1 cellular context compared by ENCODE assay signal in the genomic region with DNA sequence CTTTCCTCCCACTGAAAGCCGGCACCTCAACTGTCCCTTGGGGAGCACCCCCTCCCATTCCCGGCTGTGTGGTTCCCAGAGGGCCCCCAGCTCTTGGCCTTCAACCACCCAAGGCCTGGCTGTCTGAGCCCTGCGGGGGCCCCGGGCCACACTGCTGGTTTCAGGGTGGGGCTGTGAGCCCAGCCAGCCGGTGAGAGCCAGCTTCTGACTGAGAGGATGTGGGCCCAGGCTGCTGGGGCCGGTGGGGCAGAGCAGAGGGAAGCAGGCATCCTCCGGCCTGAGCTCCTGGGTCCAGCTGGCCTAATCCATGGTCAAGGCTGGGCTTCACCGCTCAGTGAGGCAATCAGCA.
TF ChIP-seq lines count a peak whose summit lies in the region.

No MANE protein-coding gene starts in this region.

TF ChIP-seq in HepG2, 621 proteins besides CTCF, POLR2A, EP300 and RAD21 (continued from another document and continues in another):
- TF ChIP-seq POGZ (CRISPR knock-in tag; IDR thresholded peaks at IDR 0.05): peak; percentile 8; the same call in 1 of the 2 replicates
- no peak for TF ChIP-seq ARNT (IDR thresholded peaks at IDR 0.05)
- TF ChIP-seq, protein P1, sequence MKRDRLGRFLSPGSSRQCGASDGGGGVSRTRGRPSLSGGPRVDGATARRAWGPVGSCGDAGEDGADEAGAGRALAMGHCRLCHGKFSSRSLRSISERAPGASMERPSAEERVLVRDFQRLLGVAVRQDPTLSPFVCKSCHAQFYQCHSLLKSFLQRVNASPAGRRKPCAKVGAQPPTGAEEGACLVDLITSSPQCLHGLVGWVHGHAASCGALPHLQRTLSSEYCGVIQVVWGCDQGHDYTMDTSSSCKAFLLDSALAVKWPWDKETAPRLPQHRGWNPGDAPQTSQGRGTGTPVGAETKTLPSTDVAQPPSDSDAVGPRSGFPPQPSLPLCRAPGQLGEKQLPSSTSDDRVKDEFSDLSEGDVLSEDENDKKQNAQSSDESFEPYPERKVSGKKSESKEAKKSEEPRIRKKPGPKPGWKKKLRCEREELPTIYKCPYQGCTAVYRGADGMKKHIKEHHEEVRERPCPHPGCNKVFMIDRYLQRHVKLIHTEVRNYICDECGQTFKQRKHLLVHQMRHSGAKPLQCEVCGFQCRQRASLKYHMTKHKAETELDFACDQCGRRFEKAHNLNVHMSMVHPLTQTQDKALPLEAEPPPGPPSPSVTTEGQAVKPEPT (CRISPR knock-in tag; IDR thresholded peaks at IDR 0.05; ENCODE audit: low read depth): 0 out of 2 replicates have a peak, but pooled peaks have one; percentile 54
- TF ChIP-seq KDM5B (CRISPR knock-in tag; IDR thresholded peaks at IDR 0.05; ENCODE audit: borderline replicate concordance): 0 out of 2 replicates have a peak, but pooled peaks have one; percentile 27
- TF ChIP-seq ZNF468 (CRISPR knock-in tag; IDR thresholded peaks at IDR 0.05): 0 out of 2 replicates have a peak, but pooled peaks have one; percentile 75
- no peak for TF ChIP-seq MAZ (IDR thresholded peaks at IDR 0.05; ENCODE audit: borderline replicate concordance, low read depth, low read length)
- TF ChIP-seq MAZ (CRISPR knock-in tag; IDR thresholded peaks at IDR 0.05; ENCODE audit: low read depth): 0 out of 2 replicates have a peak, but pooled peaks have one; percentile 29
- TF ChIP-seq ZNF317 (CRISPR knock-in tag; IDR thresholded peaks at IDR 0.05): peak; percentile 83
- peak; percentile 5; the same call in 1 of the 2 replicates for TF ChIP-seq FOXO1 (CRISPR knock-in tag; IDR thresholded peaks at IDR 0.05)
- TF ChIP-seq EHMT2 (IDR thresholded peaks at IDR 0.05; ENCODE audit: borderline replicate concordance, low read depth, low read length): no peak
- TF ChIP-seq ZNF343 (CRISPR knock-in tag; IDR thresholded peaks at IDR 0.05): peak; percentile 24; the same call in 1 of the 2 replicates
- no peak for TF ChIP-seq CREBL2 (CRISPR knock-in tag; IDR thresholded peaks at IDR 0.05; ENCODE audit: borderline replicate concordance)
- peak; percentile 17; the same call in 1 of the 2 replicates for TF ChIP-seq ZNF746 (CRISPR knock-in tag; IDR thresholded peaks at IDR 0.05)
- TF ChIP-seq SMYD3 (CRISPR knock-in tag; IDR thresholded peaks at IDR 0.05): no peak
- 0 out of 2 replicates have a peak, but pooled peaks have one; percentile 14 for TF ChIP-seq ZNF550 (CRISPR knock-in tag; IDR thresholded peaks at IDR 0.05; ENCODE audit: borderline replicate concordance)
- TF ChIP-seq ZNF142 (CRISPR knock-in tag; IDR thresholded peaks at IDR 0.05): no peak
- TF ChIP-seq BHLHE40 (IDR thresholded peaks at IDR 0.05; ENCODE audit: low read length): no peak
- TF ChIP-seq MYNN (CRISPR knock-in tag; IDR thresholded peaks at IDR 0.05; ENCODE audit: low read depth): peak; percentile 29; the same call in 1 of the 2 replicates
- no peak for TF ChIP-seq ZNF629 (CRISPR knock-in tag; conservative IDR thresholded peaks at IDR 0.05)
- TF ChIP-seq TEAD2 (CRISPR knock-in tag; IDR thresholded peaks at IDR 0.05): no peak
- 0 out of 2 replicates have a peak, but pooled peaks have one; percentile 26 for TF ChIP-seq ZNF713 (CRISPR knock-in tag; IDR thresholded peaks at IDR 0.05)
- TF ChIP-seq HMG20B (CRISPR knock-in tag; conservative IDR thresholded peaks at IDR 0.05): no peak
- no peak for TF ChIP-seq ZNF567 (CRISPR knock-in tag; IDR thresholded peaks at IDR 0.05; ENCODE audit: borderline replicate concordance)
- peak; percentile 37; the same call in 1 of the 2 replicates for TF ChIP-seq ZNF274 (CRISPR knock-in tag; IDR thresholded peaks at IDR 0.05)
- TF ChIP-seq, protein P2, sequence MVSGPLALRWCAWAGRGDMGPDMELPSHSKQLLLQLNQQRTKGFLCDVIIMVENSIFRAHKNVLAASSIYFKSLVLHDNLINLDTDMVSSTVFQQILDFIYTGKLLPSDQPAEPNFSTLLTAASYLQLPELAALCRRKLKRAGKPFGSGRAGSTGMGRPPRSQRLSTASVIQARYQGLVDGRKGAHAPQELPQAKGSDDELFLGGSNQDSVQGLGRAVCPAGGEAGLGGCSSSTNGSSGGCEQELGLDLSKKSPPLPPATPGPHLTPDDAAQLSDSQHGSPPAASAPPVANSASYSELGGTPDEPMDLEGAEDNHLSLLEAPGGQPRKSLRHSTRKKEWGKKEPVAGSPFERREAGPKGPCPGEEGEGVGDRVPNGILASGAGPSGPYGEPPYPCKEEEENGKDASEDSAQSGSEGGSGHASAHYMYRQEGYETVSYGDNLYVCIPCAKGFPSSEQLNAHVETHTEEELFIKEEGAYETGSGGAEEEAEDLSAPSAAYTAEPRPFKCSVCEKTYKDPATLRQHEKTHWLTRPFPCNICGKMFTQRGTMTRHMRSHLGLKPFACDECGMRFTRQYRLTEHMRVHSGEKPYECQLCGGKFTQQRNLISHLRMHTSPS (CRISPR knock-in tag; IDR thresholded peaks at IDR 0.05; ENCODE audit: low read depth): no peak
- no peak for TF ChIP-seq MATR3 (CRISPR knock-in tag; IDR thresholded peaks at IDR 0.05)
- 0 out of 2 replicates have a peak, but pooled peaks have one; percentile 11 for TF ChIP-seq ZNF253 (CRISPR knock-in tag; IDR thresholded peaks at IDR 0.05; ENCODE audit: borderline replicate concordance)
- no peak for TF ChIP-seq SIN3A (IDR thresholded peaks at IDR 0.05; ENCODE audit: borderline replicate concordance, low read depth, low read length)
- TF ChIP-seq ZNF790 (CRISPR knock-in tag; IDR thresholded peaks at IDR 0.05; ENCODE audit: borderline replicate concordance): 0 out of 2 replicates have a peak, but pooled peaks have one; percentile 9
- peak; percentile 45; the same call in 1 of the 2 replicates for TF ChIP-seq TOPORS (CRISPR knock-in tag; IDR thresholded peaks at IDR 0.05)
- TF ChIP-seq, protein P3, sequence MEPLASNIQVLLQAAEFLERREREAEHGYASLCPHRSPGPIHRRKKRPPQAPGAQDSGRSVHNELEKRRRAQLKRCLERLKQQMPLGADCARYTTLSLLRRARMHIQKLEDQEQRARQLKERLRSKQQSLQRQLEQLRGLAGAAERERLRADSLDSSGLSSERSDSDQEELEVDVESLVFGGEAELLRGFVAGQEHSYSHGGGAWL (CRISPR knock-in tag; IDR thresholded peaks at IDR 0.05): peak; percentile 36; the same call in 1 of the 2 replicates
- TF ChIP-seq ZNF121 (CRISPR knock-in tag; IDR thresholded peaks at IDR 0.05): peak; percentile 58
- TF ChIP-seq ZNF572 (CRISPR knock-in tag; IDR thresholded peaks at IDR 0.05): peak; percentile 94
- peak; percentile 72; the same call in 1 of the 2 replicates for TF ChIP-seq ZBTB42 (CRISPR knock-in tag; IDR thresholded peaks at IDR 0.05)
- no peak for TF ChIP-seq ZNF597 (CRISPR knock-in tag; IDR thresholded peaks at IDR 0.05)
- no peak for TF ChIP-seq POGK (CRISPR knock-in tag; conservative IDR thresholded peaks at IDR 0.05)
- TF ChIP-seq KDM1A (CRISPR knock-in tag; IDR thresholded peaks at IDR 0.05): 0 out of 2 replicates have a peak, but pooled peaks have one; percentile 12
- no peak for TF ChIP-seq RBM39 (IDR thresholded peaks at IDR 0.05; ENCODE audit: low read depth, low read length, poor library complexity, severe bottlenecking)
- no peak for TF ChIP-seq ZNF589 (CRISPR knock-in tag; conservative IDR thresholded peaks at IDR 0.05)
- TF ChIP-seq HOXA7 (CRISPR knock-in tag; IDR thresholded peaks at IDR 0.05): 0 out of 2 replicates have a peak, but pooled peaks have one; percentile 2
- TF ChIP-seq SKIL (CRISPR knock-in tag; IDR thresholded peaks at IDR 0.05; ENCODE audit: borderline replicate concordance): peak; percentile 11; the same call in 1 of the 2 replicates
- no peak for TF ChIP-seq MAFK (conservative IDR thresholded peaks at IDR 0.05 in 1 of 2, IDR thresholded peaks at IDR 0.05 in 1 of 2; ENCODE audit: low read length in 2 of 2)
- 0 out of 2 replicates have a peak, but pooled peaks have one; percentile 44 for TF ChIP-seq ZNF607 (CRISPR knock-in tag; IDR thresholded peaks at IDR 0.05; ENCODE audit: borderline replicate concordance)
- TF ChIP-seq, protein P4, sequence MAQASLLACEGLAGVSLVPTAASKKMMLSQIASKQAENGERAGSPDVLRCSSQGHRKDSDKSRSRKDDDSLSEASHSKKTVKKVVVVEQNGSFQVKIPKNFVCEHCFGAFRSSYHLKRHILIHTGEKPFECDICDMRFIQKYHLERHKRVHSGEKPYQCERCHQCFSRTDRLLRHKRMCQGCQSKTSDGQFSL (CRISPR knock-in tag; IDR thresholded peaks at IDR 0.05): no peak
- TF ChIP-seq, protein P5, sequence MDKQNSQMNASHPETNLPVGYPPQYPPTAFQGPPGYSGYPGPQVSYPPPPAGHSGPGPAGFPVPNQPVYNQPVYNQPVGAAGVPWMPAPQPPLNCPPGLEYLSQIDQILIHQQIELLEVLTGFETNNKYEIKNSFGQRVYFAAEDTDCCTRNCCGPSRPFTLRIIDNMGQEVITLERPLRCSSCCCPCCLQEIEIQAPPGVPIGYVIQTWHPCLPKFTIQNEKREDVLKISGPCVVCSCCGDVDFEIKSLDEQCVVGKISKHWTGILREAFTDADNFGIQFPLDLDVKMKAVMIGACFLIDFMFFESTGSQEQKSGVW (CRISPR knock-in tag; IDR thresholded peaks at IDR 0.05; ENCODE audit: borderline replicate concordance): no peak
